Comparison of ENCODE assay signal across 19 cellular contexts in genomic region chr16:11423315-11424117, GRCh38.
DNase-seq lines count a peak whose midpoint lies in the region; ATAC-seq and TF ChIP-seq lines count a peak whose summit lies in the region.
"Had no signal": no experiment of that assay in that cellular context is flagged by ENCODE, and none has a peak within 500 bp of the region (broad histone marks: within the 10 kb centered on the region; RNA-seq: fewer than 3 reads in every experiment).

No MANE protein-coding gene starts in this region.

- no peaks in the 10 kb centered on the region for H3K27me3 ChIP-seq in OCI-LY3 (ENCODE audit: low read depth, low read length)
- H3K27me3 ChIP-seq: adrenal gland, transverse colon had no signal

- no peak overlapping the region for H3K4me3 ChIP-seq in OCI-LY3 (ENCODE audit: low read length)
- H3K4me3 ChIP-seq: adrenal gland, transverse colon had no signal

- no peaks in the 10 kb centered on the region for H3K36me3 ChIP-seq in OCI-LY3 (replicated peaks; ENCODE audit: low read depth, low read length)
- H3K36me3 ChIP-seq: adrenal gland, transverse colon had no signal

- no peak for TF ChIP-seq CTCF in OCI-LY3 (IDR thresholded peaks at IDR 0.05; ENCODE audit: low read depth, low read length)

- ATAC-seq in GM21786 (IDR thresholded peaks at IDR 0.05; ENCODE audit: unreplicated experiment) (peak; percentile 58), HG03095 (IDR thresholded peaks at IDR 0.05; ENCODE audit: unreplicated experiment) (no peak)
- ATAC-seq: HCT116, Right ventricle myocardium inferior had no signal

- H3K79me2 ChIP-seq in OCI-LY3 (ENCODE audit: low read length) = no peaks in the 10 kb centered on the region

- DNase-seq in GDM1 (lab: John Stamatoyannopoulos, UW) (peak; percentile 92), lung microvascular endothelial cell (ENCODE audit: low read depth in 2 of 2) (peak; percentile 36 to 40), NCI-H1105 treated with DMSO at 0.1 percent for 48 hours (lab: John Stamatoyannopoulos, UW) (no peak), mesenteric fat pad (ENCODE audit: low spot score) (no peak), NCI-H524 (lab: John Stamatoyannopoulos, UW) (no peak)
- DNase-seq: activated CD4-positive, alpha-beta T cell treated with anti-CD3 and anti-CD28 coated beads, Interleukin-2, amount 50 U/mL, for 1 hour; activated T-cell treated with anti-CD3 and anti-CD28 coated beads, Interleukin-2, amount 50 U/mL, for 48 hours; adrenal gland; Karpas-422; NCI-H187; NCI-H524 treated with DMSO at 0.1 percent for 48 hours; right cardiac atrium; T-helper 9 cell; transverse colon had no signal

- H3K27ac ChIP-seq in OCI-LY3 (ENCODE audit: low read length) = no peak overlapping the region
- H3K27ac ChIP-seq: adrenal gland, transverse colon had no signal

- H3K9me3 ChIP-seq in OCI-LY3 (ENCODE audit: insufficient read depth, low read length) = no peaks in the 10 kb centered on the region
- H3K9me3 ChIP-seq: adrenal gland, transverse colon had no signal

- no peak overlapping the region for H3K9ac ChIP-seq in OCI-LY3 (ENCODE audit: low read length)

- H3K4me1 ChIP-seq in OCI-LY3 (ENCODE audit: low read length) = peaks cover 10% of the 10 kb centered on the region
- H3K4me1 ChIP-seq: adrenal gland, transverse colon had no signal

- no peak overlapping the region for H2AFZ ChIP-seq in OCI-LY3 (ENCODE audit: low read depth, low read length)

- H4K20me1 ChIP-seq in OCI-LY3 (ENCODE audit: insufficient read depth, low read length) = no peaks in the 10 kb centered on the region

- peak overlapping the region; percentile 40 for H3K4me2 ChIP-seq in OCI-LY3 (ENCODE audit: low read length)

Comparison
In these comparisons a context has a peak if more than half of its experiments do, and no peak if none do; other contexts are left out.
1. DNase-seq: peak in GDM1 (single experiment) and lung microvascular endothelial cell (2 of 2); none in NCI-H1105 treated with DMSO at 0.1 percent for 48 hours (single experiment), mesenteric fat pad (single experiment) and NCI-H524 (0 of 2).